ENCODE assay signal across 8 cellular contexts in genomic region chr2:96305091-96305978, GRCh38. TPM values are rescaled to one million over a fixed set of nuclear protein-coding genes. Genes with fewer than 3 reads are reported as not detected.
DNase-seq lines count a peak whose midpoint lies in the region; ATAC-seq, FAIRE-seq and TF ChIP-seq lines count a peak whose summit lies in the region.

TSS of gene SNRNP200 (minus strand) at chr2:96305546. CDS start at chr2:96305437, 109 bp downstream.

- H4K20me1 ChIP-seq in IMR-90 (ENCODE audit: insufficient read depth, low read length) (peaks cover 12% of the 10 kb centered on the region; the same call in 1 of the 2 replicates), OCI-LY3 (ENCODE audit: insufficient read depth, low read length) (no peaks in the 10 kb centered on the region)

- TF ChIP-seq CTCF in D721Med (IDR thresholded peaks at IDR 0.05; ENCODE audit: insufficient read depth, missing control alignments) (no peak), IMR-90 (conservative IDR thresholded peaks at IDR 0.05; ENCODE audit: low read depth, low read length) (no peak), OCI-LY3 (IDR thresholded peaks at IDR 0.05; ENCODE audit: low read depth, low read length) (no peak), endothelial cell (IDR thresholded peaks at IDR 0.05; ENCODE audit: unreplicated experiment) (no peak), mesothelial cell of epicardium (IDR thresholded peaks at IDR 0.05; ENCODE audit: unreplicated experiment) (no peak)

- intact Hi-C loops in IMR-90 (cut with micrococcal nuclease) = loop anchor here (1.0 kb wide), 1 partner anchor 204 kb away; no protein-coding TSS in a partner anchor

- no TSS peak for BruUV-seq in IMR-90 (replicated peaks; lab: Mats Ljungman, UMichigan)

- peaks cover 8% of the 10 kb centered on the region for H3K4me1 ChIP-seq in IMR-90 (ENCODE audit: control insufficient read depth, insufficient read depth, low read length)
- H3K4me1 ChIP-seq in OCI-LY3 (ENCODE audit: low read length) = peaks cover 13% of the 10 kb centered on the region

- H3K9ac ChIP-seq in IMR-90 (ENCODE audit: low read depth, low read length) (peak within 1 kb of the TSS; percentile 81), OCI-LY3 (ENCODE audit: low read length) (peak within 1 kb of the TSS; percentile 96)

- H3K36me3 ChIP-seq in IMR-90 (ENCODE audit: control insufficient read depth, insufficient read depth, low read length) (peaks cover 22% of the 10 kb centered on the region), OCI-LY3 (replicated peaks; ENCODE audit: low read depth, low read length) (peaks cover 37% of the 10 kb centered on the region)

- in situ Hi-C loops in IMR-90 (cut with MboI; ENCODE audit: low sequenced_read_pairs) = loop anchor here (10.0 kb wide), 1 partner anchor 209 kb away; no protein-coding TSS in a partner anchor

- peaks cover 6% of the 10 kb centered on the region for H3K27me3 Mint-ChIP-seq in endothelial cell (ENCODE audit: unreplicated experiment)
- H3K27me3 Mint-ChIP-seq in mesothelial cell of epicardium (ENCODE audit: low read depth) = peaks cover 3% of the 10 kb centered on the region

- peak within 1 kb of the TSS; percentile 98 to 99 for H4K8ac ChIP-seq in IMR-90 (ENCODE audit: low read depth in 2 of 2, low read length in 2 of 2)

- ATAC-seq in GM21526 (IDR thresholded peaks at IDR 0.05; ENCODE audit: low FRiP score, unreplicated experiment) (peak; percentile 74), IMR-90 (ENCODE audit: low read depth) (peak; percentile 99)

- H3K36me3 Mint-ChIP-seq in endothelial cell (ENCODE audit: low read depth, unreplicated experiment) (peaks cover 31% of the 10 kb centered on the region), mesothelial cell of epicardium (peaks cover 31% of the 10 kb centered on the region)

- H3K18ac ChIP-seq in IMR-90 (ENCODE audit: low read depth, low read length) = peak within 1 kb of the TSS; percentile 44

- H3K9me3 Mint-ChIP-seq in endothelial cell (ENCODE audit: unreplicated experiment) (no peaks in the 10 kb centered on the region), mesothelial cell of epicardium (no peaks in the 10 kb centered on the region)

- H3K27ac ChIP-seq in IMR-90 (ENCODE audit: insufficient read depth, low read length) = peak within 1 kb of the TSS; percentile 91
- peak within 1 kb of the TSS; percentile 77 for H3K27ac ChIP-seq in OCI-LY3 (ENCODE audit: low read length)

- H4K5ac ChIP-seq in IMR-90 (ENCODE audit: low read depth, low read length) = peak within 1 kb of the TSS; percentile 94

- WGBS in IMR-90 (ENCODE audit: extremely low coverage in 2 of 2, insufficient read length in 1 of 2), 2 experiments = 0% methylated on average over 12 of the region's 61 CpGs; no CpG with 5 or more reads in 1 of the 2 experiments

- H3K27ac Mint-ChIP-seq in endothelial cell (ENCODE audit: unreplicated experiment) (peak within 1 kb of the TSS; percentile 95), mesothelial cell of epicardium (peak within 1 kb of the TSS; percentile 98)

- no peak within 1 kb of the TSS for H2BK20ac ChIP-seq in IMR-90 (ENCODE audit: low read depth, low read length)

- H2AFZ ChIP-seq in IMR-90 (replicated peaks; ENCODE audit: low read length, poor library complexity) (peak within 1 kb of the TSS; percentile 99), OCI-LY3 (ENCODE audit: low read depth, low read length) (peak within 1 kb of the TSS; percentile 84; the same call in 1 of the 2 replicates)

- peak within 1 kb of the TSS; percentile 94 for H3K14ac ChIP-seq in IMR-90 (replicated peaks; ENCODE audit: low read depth, low read length)

- peak within 1 kb of the TSS; percentile 91 for H3K4ac ChIP-seq in IMR-90 (ENCODE audit: low read depth, low read length)

- FAIRE-seq in D721Med (lab: Jason Lieb, UNC) = no peak

- H3K4me3 ChIP-seq in IMR-90 (ENCODE audit: insufficient read depth, low read depth, low read length) (peak within 1 kb of the TSS; percentile 97), OCI-LY3 (ENCODE audit: low read length) (peak within 1 kb of the TSS; percentile 97)

- H4K91ac ChIP-seq in IMR-90 (ENCODE audit: insufficient read depth, low read depth, low read length) = peak within 1 kb of the TSS; percentile 93

- peaks cover 54% of the 10 kb centered on the region for H3K79me2 ChIP-seq in OCI-LY3 (ENCODE audit: low read length)

- peak within 1 kb of the TSS; percentile 50 for H2BK120ac ChIP-seq in IMR-90 (ENCODE audit: low read depth, low read length)

- TF ChIP-seq RAD21 in IMR-90 (IDR thresholded peaks at IDR 0.05; ENCODE audit: low read length) = no peak

- H2BK5ac ChIP-seq in IMR-90 (ENCODE audit: low read depth, low read length, poor library complexity, severe bottlenecking) = peak within 1 kb of the TSS; percentile 68

- H3K56ac ChIP-seq in IMR-90 (ENCODE audit: extremely low read depth, insufficient read depth, low read length) = peak within 1 kb of the TSS; percentile 89

- H3K27me3 ChIP-seq in IMR-90 (ENCODE audit: control insufficient read depth, insufficient read depth, low read length) (no peaks in the 10 kb centered on the region), OCI-LY3 (ENCODE audit: low read depth, low read length) (no peaks in the 10 kb centered on the region)

- H3K23ac ChIP-seq in IMR-90 (ENCODE audit: low read depth, low read length) = peak within 1 kb of the TSS; percentile 75

- dilution Hi-C loops in IMR-90 (cut with HindIII; ENCODE audit: low sequenced_read_pairs, unreplicated experiment) = no loop called here

- peak; percentile 59; the same call in 1 of the 2 replicates for TF ChIP-seq POLR2A in IMR-90 (IDR thresholded peaks at IDR 0.05; ENCODE audit: low read depth, low read length)

- peak within 1 kb of the TSS; percentile 79 for H2AK5ac ChIP-seq in IMR-90 (ENCODE audit: low read depth, low read length)

- peak within 1 kb of the TSS; percentile 99 for H2AK9ac ChIP-seq in IMR-90 (replicated peaks; ENCODE audit: low read depth, low read length, poor library complexity)

- peaks cover 3% of the 10 kb centered on the region; the same call in 1 of the 2 replicates for H3K9me1 ChIP-seq in IMR-90 (ENCODE audit: insufficient read depth, low read length)

- peak within 1 kb of the TSS; percentile 99 for H3K4me3 Mint-ChIP-seq in endothelial cell (ENCODE audit: unreplicated experiment)
- H3K4me3 Mint-ChIP-seq in mesothelial cell of epicardium = peak within 1 kb of the TSS; percentile 99

- peak within 1 kb of the TSS; percentile 24; the same call in 1 of the 3 replicates for H2BK15ac ChIP-seq in IMR-90 (ENCODE audit: low read depth, low read length)

- POLR2A ChIA-PET in IMR-90 (lab: Charles Lee; ENCODE audit: unreplicated experiment) = no interaction called here

- peaks cover 26% of the 10 kb centered on the region for H3K4me1 Mint-ChIP-seq in endothelial cell (ENCODE audit: unreplicated experiment)
- H3K4me1 Mint-ChIP-seq in mesothelial cell of epicardium = peaks cover 27% of the 10 kb centered on the region

- DNase-seq in D721Med (ENCODE audit: insufficient read length, low spot score) (peak; percentile 50), IMR-90 (peak; percentile 72), endothelial cell (ENCODE audit: low spot score) (peak; percentile 67), mesothelial cell of epicardium (ENCODE audit: low spot score in 2 of 2, unreplicated experiment in 2 of 2) (peak; percentile 64 to 84)
- DNase-seq in activated CD8-positive, alpha-beta memory T cell treated with anti-CD3 and anti-CD28 coated beads, Interleukin-2, amount 50 U/mL, for 4 hours = peak; percentile 90
- DNase-seq in stimulated activated CD8-positive, alpha-beta memory T cell treated with anti-CD3 and anti-CD28 coated beads, Interleukin-15, amount 100 ng/mL, for 4 hours (ENCODE audit: low read depth in 2 of 2) = peak; percentile 75 to 79

- CTCF ChIA-PET in IMR-90 (lab: Yijun Ruan, JAX) = no interaction called here

- H3K4me2 ChIP-seq in IMR-90 (ENCODE audit: low read depth, low read length) = peak within 1 kb of the TSS; percentile 99
- H3K4me2 ChIP-seq in OCI-LY3 (ENCODE audit: low read length) = peak within 1 kb of the TSS; percentile 97

- H3K9me3 ChIP-seq in IMR-90 (ENCODE audit: control insufficient read depth, insufficient read depth, low read length) (no peaks in the 10 kb centered on the region), OCI-LY3 (ENCODE audit: insufficient read depth, low read length) (no peaks in the 10 kb centered on the region)

- peaks cover 36 to 44% of the 10 kb centered on the region in 2 experiments for H3K79me1 ChIP-seq in IMR-90 (ENCODE audit: low read depth in 1 of 2, low read length in 2 of 2)

TF ChIP-seq in IMR-90, 13 proteins besides CTCF, POLR2A, EP300 and RAD21:
- TF ChIP-seq MXI1 (IDR thresholded peaks at IDR 0.05; ENCODE audit: borderline replicate concordance, low read depth, low read length) = peak; percentile 78; the same call in 1 of the 2 replicates
- 0 out of 2 replicates have a peak, but pooled peaks have one; percentile 17 for TF ChIP-seq SMC3 (IDR thresholded peaks at IDR 0.05; ENCODE audit: low read depth, low read length)
- TF ChIP-seq MAZ (IDR thresholded peaks at IDR 0.05; ENCODE audit: borderline replicate concordance, low read depth, low read length) = peak; percentile 70; the same call in 1 of the 2 replicates
- TF ChIP-seq CHD1 (IDR thresholded peaks at IDR 0.05; ENCODE audit: low read depth, low read length) = no peak
- TF ChIP-seq ELK1 (IDR thresholded peaks at IDR 0.05; ENCODE audit: borderline replicate concordance, low read depth, low read length) = no peak

RNA-seq across cellular contexts. Expression of gene SNRNP200, which starts in this region (rescaled TPM):
- 44.1 and 44.2 TPM in 2 replicates for total RNA-seq in IMR-90 (2012; rRNA removed)
- 108 TPM in 2 replicates for polyA plus RNA-seq in IMR-90 (2012; rRNA removed)
- 51.0 and 82.3 TPM in 2 replicates for polyA plus RNA-seq in IMR-90 (2012; cell fraction: cytosol; rRNA removed)
- polyA plus RNA-seq in IMR-90 (2012; cell fraction: nucleus; rRNA removed; ENCODE audit: low replicate concordance) = 226 and 252 TPM in 2 replicates
- total RNA-seq in endothelial cell (ENCODE audit: unreplicated experiment) = 168 TPM
- 195 to 200 TPM (median 199 TPM) in 3 replicates for total RNA-seq in mesothelial cell of epicardium

Comparison
In these comparisons a context has a peak if more than half of its experiments do, and no peak if none do; other contexts are left out.
1. Peak in every context shown above with its lines: DNase-seq, ATAC-seq, H3K4me3 ChIP-seq and H3K27ac ChIP-seq.